Comparison of ENCODE assay signal across 1 cellular context in the genomic region with DNA sequence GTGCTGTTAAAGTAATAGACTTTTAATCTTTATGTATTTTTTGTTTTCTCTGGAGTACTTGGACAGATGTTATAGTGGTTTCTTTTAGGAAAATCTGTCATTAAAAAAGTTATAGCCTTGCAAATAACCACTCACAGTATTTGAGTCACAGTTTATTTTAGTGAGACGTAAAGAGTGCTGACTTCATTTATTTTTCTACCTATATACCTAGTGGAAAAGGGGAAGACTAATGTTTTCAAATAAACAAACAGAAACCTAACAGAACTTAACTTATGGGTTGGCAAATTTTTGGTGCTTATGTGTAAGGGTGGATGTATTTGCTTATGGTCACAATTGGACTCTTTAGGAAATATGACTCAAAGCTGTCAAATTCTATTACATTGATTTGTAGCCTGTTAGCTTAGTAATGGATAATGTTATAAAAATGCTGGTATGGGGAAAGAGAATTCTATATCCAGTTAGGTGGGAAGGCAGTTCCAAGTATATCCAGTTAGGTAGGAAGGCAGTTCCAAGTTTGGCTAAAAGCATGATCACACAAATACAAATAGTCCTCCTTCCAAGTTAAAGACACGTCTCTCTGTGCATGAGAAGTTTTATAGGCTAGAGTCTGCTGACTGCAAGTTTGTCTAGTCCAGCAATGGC.
TF ChIP-seq lines count a peak whose summit lies in the region.

No MANE protein-coding gene starts in this region.

TF ChIP-seq in GM23338, 12 proteins besides CTCF, POLR2A, EP300 and RAD21:
- TF ChIP-seq, protein P1, sequence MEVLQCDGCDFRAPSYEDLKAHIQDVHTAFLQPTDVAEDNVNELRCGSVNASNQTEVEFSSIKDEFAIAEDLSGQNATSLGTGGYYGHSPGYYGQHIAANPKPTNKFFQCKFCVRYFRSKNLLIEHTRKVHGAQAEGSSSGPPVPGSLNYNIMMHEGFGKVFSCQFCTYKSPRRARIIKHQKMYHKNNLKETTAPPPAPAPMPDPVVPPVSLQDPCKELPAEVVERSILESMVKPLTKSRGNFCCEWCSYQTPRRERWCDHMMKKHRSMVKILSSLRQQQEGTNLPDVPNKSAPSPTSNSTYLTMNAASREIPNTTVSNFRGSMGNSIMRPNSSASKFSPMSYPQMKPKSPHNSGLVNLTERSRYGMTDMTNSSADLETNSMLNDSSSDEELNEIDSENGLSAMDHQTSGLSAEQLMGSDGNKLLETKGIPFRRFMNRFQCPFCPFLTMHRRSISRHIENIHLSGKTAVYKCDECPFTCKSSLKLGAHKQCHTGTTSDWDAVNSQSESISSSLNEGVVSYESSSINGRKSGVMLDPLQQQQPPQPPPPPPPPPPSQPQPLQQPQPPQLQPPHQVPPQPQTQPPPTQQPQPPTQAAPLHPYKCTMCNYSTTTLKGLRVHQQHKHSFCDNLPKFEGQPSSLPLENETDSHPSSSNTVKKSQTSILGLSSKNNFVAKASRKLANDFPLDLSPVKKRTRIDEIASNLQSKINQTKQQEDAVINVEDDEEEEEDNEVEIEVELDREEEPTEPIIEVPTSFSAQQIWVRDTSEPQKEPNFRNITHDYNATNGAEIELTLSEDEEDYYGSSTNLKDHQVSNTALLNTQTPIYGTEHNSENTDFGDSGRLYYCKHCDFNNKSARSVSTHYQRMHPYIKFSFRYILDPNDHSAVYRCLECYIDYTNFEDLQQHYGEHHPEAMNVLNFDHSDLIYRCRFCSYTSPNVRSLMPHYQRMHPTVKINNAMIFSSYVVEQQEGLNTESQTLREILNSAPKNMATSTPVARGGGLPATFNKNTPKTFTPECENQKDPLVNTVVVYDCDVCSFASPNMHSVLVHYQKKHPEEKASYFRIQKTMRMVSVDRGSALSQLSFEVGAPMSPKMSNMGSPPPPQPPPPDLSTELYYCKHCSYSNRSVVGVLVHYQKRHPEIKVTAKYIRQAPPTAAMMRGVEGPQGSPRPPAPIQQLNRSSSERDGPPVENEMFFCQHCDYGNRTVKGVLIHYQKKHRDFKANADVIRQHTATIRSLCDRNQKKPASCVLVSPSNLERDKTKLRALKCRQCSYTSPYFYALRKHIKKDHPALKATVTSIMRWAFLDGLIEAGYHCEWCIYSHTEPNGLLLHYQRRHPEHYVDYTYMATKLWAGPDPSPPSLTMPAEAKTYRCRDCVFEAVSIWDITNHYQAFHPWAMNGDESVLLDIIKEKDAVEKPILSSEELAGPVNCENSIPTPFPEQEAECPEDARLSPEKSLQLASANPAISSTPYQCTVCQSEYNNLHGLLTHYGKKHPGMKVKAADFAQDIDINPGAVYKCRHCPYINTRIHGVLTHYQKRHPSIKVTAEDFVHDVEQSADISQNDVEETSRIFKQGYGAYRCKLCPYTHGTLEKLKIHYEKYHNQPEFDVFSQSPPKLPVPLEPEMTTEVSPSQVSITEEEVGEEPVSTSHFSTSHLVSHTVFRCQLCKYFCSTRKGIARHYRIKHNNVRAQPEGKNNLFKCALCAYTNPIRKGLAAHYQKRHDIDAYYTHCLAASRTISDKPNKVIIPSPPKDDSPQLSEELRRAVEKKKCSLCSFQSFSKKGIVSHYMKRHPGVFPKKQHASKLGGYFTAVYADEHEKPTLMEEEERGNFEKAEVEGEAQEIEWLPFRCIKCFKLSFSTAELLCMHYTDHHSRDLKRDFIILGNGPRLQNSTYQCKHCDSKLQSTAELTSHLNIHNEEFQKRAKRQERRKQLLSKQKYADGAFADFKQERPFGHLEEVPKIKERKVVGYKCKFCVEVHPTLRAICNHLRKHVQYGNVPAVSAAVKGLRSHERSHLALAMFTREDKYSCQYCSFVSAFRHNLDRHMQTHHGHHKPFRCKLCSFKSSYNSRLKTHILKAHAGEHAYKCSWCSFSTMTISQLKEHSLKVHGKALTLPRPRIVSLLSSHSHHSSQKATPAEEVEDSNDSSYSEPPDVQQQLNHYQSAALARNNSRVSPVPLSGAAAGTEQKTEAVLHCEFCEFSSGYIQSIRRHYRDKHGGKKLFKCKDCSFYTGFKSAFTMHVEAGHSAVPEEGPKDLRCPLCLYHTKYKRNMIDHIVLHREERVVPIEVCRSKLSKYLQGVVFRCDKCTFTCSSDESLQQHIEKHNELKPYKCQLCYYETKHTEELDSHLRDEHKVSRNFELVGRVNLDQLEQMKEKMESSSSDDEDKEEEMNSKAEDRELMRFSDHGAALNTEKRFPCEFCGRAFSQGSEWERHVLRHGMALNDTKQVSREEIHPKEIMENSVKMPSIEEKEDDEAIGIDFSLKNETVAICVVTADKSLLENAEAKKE (CRISPR knock-in tag; IDR thresholded peaks at IDR 0.05): no peak
- TF ChIP-seq POLR2AphosphoS5 (IDR thresholded peaks at IDR 0.05; ENCODE audit: low read depth) (no peak), CREB1 (CRISPR knock-in tag; IDR thresholded peaks at IDR 0.05; ENCODE audit: low read depth) (no peak), EZH2 (IDR thresholded peaks at IDR 0.05; ENCODE audit: low read depth, unreplicated experiment) (no peak), STAT1 (IDR thresholded peaks at IDR 0.05; ENCODE audit: unreplicated experiment) (no peak), JUNB (IDR thresholded peaks at IDR 0.05; ENCODE audit: unreplicated experiment) (no peak), ZNF114 (CRISPR knock-in tag; IDR thresholded peaks at IDR 0.05) (no peak), NANOG (IDR thresholded peaks at IDR 0.05; ENCODE audit: borderline replicate concordance) (no peak), EZH2phosphoT487 (IDR thresholded peaks at IDR 0.05; ENCODE audit: unreplicated experiment) (no peak), ZNF331 (CRISPR knock-in tag; IDR thresholded peaks at IDR 0.05; ENCODE audit: low read depth) (no peak)
- TF ChIP-seq, protein P2, sequence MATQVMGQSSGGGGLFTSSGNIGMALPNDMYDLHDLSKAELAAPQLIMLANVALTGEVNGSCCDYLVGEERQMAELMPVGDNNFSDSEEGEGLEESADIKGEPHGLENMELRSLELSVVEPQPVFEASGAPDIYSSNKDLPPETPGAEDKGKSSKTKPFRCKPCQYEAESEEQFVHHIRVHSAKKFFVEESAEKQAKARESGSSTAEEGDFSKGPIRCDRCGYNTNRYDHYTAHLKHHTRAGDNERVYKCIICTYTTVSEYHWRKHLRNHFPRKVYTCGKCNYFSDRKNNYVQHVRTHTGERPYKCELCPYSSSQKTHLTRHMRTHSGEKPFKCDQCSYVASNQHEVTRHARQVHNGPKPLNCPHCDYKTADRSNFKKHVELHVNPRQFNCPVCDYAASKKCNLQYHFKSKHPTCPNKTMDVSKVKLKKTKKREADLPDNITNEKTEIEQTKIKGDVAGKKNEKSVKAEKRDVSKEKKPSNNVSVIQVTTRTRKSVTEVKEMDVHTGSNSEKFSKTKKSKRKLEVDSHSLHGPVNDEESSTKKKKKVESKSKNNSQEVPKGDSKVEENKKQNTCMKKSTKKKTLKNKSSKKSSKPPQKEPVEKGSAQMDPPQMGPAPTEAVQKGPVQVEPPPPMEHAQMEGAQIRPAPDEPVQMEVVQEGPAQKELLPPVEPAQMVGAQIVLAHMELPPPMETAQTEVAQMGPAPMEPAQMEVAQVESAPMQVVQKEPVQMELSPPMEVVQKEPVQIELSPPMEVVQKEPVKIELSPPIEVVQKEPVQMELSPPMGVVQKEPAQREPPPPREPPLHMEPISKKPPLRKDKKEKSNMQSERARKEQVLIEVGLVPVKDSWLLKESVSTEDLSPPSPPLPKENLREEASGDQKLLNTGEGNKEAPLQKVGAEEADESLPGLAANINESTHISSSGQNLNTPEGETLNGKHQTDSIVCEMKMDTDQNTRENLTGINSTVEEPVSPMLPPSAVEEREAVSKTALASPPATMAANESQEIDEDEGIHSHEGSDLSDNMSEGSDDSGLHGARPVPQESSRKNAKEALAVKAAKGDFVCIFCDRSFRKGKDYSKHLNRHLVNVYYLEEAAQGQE (IDR thresholded peaks at IDR 0.05; ENCODE audit: unreplicated experiment): no peak
- TF ChIP-seq, protein P3, sequence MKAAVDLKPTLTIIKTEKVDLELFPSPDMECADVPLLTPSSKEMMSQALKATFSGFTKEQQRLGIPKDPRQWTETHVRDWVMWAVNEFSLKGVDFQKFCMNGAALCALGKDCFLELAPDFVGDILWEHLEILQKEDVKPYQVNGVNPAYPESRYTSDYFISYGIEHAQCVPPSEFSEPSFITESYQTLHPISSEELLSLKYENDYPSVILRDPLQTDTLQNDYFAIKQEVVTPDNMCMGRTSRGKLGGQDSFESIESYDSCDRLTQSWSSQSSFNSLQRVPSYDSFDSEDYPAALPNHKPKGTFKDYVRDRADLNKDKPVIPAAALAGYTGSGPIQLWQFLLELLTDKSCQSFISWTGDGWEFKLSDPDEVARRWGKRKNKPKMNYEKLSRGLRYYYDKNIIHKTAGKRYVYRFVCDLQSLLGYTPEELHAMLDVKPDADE (IDR thresholded peaks at IDR 0.05): no peak
